ENCODE assay signal across 8 cellular contexts in genomic region chr3:160401301-160402095, GRCh38. TPM values are rescaled to one million over a fixed set of nuclear protein-coding genes. Genes with fewer than 3 reads are reported as not detected.
DNase-seq lines count a peak whose midpoint lies in the region; ATAC-seq and TF ChIP-seq lines count a peak whose summit lies in the region.

No MANE protein-coding gene starts in this region.

- peak; percentile 51 for TF ChIP-seq POLR2A in erythroblast (IDR thresholded peaks at IDR 0.05; ENCODE audit: low read length)

- H3K27ac ChIP-seq in neutrophil: no peak overlapping the region

- H3K4me1 ChIP-seq in neutrophil (ENCODE audit: control insufficient read depth in 1 of 2, insufficient read depth in 1 of 2, low read depth in 1 of 2, low read length in 1 of 2): peaks cover 37 to 43% of the 10 kb centered on the region in 2 experiments

- H3K9me3 ChIP-seq in neutrophil: no peaks in the 10 kb centered on the region

- DNase-seq in COLO668 (lab: John Stamatoyannopoulos, UW; ENCODE audit: unreplicated experiment) (peak; percentile 2), HT1080 (ENCODE audit: low read depth) (peak; percentile 74), erythroblast (lab: John Stamatoyannopoulos, UW) (peak; percentile 61 to 75), cortex of kidney (lab: John Stamatoyannopoulos, UW) (no peak)

- H3K4me3 ChIP-seq in neutrophil (ENCODE audit: low read depth in 1 of 2, low read length in 1 of 2): peak overlapping the region; percentile 84 to 94

- H3K36me3 ChIP-seq in neutrophil: peaks cover 10% of the 10 kb centered on the region

- no peaks in the 10 kb centered on the region for H3K27me3 ChIP-seq in neutrophil

- ATAC-seq in SK-N-SH treated with all-trans-retinoic acid at 6 μM for 48 hours: peak; percentile 56
- no peak for ATAC-seq in GM18867 (IDR thresholded peaks at IDR 0.05; ENCODE audit: unreplicated experiment)
- ATAC-seq in HG03280 (IDR thresholded peaks at IDR 0.05; ENCODE audit: unreplicated experiment): no peak

- no peak for TF ChIP-seq CTCF in neutrophil (IDR thresholded peaks at IDR 0.05)

TF ChIP-seq in SK-N-SH treated with all-trans-retinoic acid at 6 μM for 48 hours, 23 proteins besides CTCF, POLR2A, EP300 and RAD21:
- TF ChIP-seq TSHZ2 (CRISPR knock-in tag; IDR thresholded peaks at IDR 0.05) (no peak), ESRRG (CRISPR knock-in tag; IDR thresholded peaks at IDR 0.05) (no peak), ISL1 (CRISPR knock-in tag; IDR thresholded peaks at IDR 0.05) (no peak), PATZ1 (CRISPR knock-in tag; IDR thresholded peaks at IDR 0.05; ENCODE audit: borderline replicate concordance) (no peak)

RNA-seq across cellular contexts. Expression of gene SMC4, which starts 2.0 kb away (rescaled TPM):
- total RNA-seq in HT1080 (2014; rRNA removed; shearing (Covaris generic)): 240 and 369 TPM in 2 replicates
- polyA plus RNA-seq in HT1080 (2015; cell fraction: cytosol; rRNA removed): 205 and 209 TPM in 2 replicates
- 733 and 744 TPM in 2 replicates for polyA plus RNA-seq in HT1080 (2015; cell fraction: nucleus; rRNA removed)

RNA-seq across cellular contexts. Expression of gene IFT80, which starts 2.5 kb away (rescaled TPM):
- 13.5 and 18.3 TPM in 2 replicates for total RNA-seq in HT1080 (2014; rRNA removed; shearing (Covaris generic))
- polyA plus RNA-seq in HT1080 (2015; cell fraction: cytosol; rRNA removed): 24.5 and 34.7 TPM in 2 replicates
- polyA plus RNA-seq in HT1080 (2015; cell fraction: nucleus; rRNA removed): 57.8 and 58.7 TPM in 2 replicates

RNA-seq across cellular contexts. Expression of gene TRIM59, which starts 48.1 kb away (rescaled TPM):
- 13.3 and 16.5 TPM in 2 replicates for total RNA-seq in HT1080 (2014; rRNA removed; shearing (Covaris generic))
- 8.1 and 8.7 TPM in 2 replicates for polyA plus RNA-seq in HT1080 (2015; cell fraction: cytosol; rRNA removed)
- polyA plus RNA-seq in HT1080 (2015; cell fraction: nucleus; rRNA removed): 12.9 and 14.2 TPM in 2 replicates
